ENCODE assay signal across 20 cellular contexts in the genomic region with DNA sequence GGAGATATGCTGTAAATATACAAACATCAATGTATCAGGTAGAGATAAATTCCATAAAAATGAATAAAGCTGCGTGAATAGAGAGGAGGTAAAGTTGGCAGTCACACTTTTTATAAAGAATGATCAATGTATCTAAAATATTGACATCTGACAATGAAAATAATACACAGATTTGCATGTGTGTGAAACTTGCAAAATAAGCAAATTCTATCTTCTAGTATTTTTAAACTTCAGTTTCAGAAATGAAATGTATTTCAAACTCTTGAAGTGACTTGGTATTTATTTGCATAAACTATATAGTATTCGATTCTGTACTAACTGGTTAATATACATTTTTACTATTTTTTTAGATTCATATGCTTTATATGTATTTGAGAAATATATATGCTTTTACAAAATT.
"Had no signal": no experiment of that assay in that cellular context is flagged by ENCODE, and none has a peak within 500 bp of the region (broad histone marks: within the 10 kb centered on the region; RNA-seq: fewer than 3 reads in every experiment).

No MANE protein-coding gene starts in this region.

- H3K27me3 ChIP-seq: MG63 had no signal

- H3K36me3 ChIP-seq: MG63 had no signal

- H3K4me3 ChIP-seq: MG63 had no signal

- H3K9me3 ChIP-seq: MG63, SK-N-SH had no signal

- DNase-seq: Karpas-422, KG1, MG63, NCI-H1092 treated with DMSO at 0.1 percent for 48 hours, NCI-H1436, NCI-H187, NCI-H2029, NCI-H2081 treated with DMSO at 0.1 percent for 48 hours, NCI-H2171, NCI-H226, NCI-H446, NCI-H510A, NCI-H524 treated with DMSO at 0.1 percent for 48 hours, NCI-H69, NCI-H774, SHP77, SK-N-SH, SW 1271, T-cell had no signal

- ATAC-seq: T-cell had no signal

- H3K9ac ChIP-seq: SK-N-SH had no signal

- H3K4me2 ChIP-seq: SK-N-SH had no signal

- H3K27ac ChIP-seq: RWPE1 had no signal
